ENCODE assay signal across 21 cellular contexts in the genomic region with DNA sequence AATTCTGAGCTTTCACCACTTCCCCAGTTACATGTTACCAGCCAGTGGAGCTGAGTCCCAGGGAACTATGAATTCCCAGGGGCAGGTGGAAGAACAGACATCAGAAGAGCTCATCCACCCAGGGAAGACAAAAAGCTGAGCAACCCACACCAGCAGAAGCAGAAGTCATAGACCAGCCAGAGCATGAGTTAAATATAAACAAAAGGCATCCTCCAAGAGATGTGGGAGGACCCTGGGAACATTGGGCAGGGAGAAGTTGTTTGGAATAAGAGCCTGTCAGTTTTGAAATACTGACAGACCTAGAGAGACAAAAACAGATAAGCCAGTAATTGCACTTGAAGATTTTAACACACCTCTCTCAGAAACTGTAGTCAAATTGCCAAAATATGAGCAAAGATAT.
DNase-seq lines count a peak whose midpoint lies in the region; ATAC-seq, FAIRE-seq and TF ChIP-seq lines count a peak whose summit lies in the region.
"Had no signal": no experiment of that assay in that cellular context is flagged by ENCODE, and none has a peak within 500 bp of the region (broad histone marks: within the 10 kb centered on the region; RNA-seq: fewer than 3 reads in every experiment).

No MANE protein-coding gene starts in this region.

- no peak overlapping the region for H2AFZ ChIP-seq in keratinocyte (ENCODE audit: control insufficient read depth, low read length)

- TF ChIP-seq CTCF in HEK293 (tag by site-specific recombination; IDR thresholded peaks at IDR 0.05) (no peak), keratinocyte (optimal IDR thresholded peaks at IDR 0.05 in 1 of 3, IDR thresholded peaks at IDR 0.05 in 1 of 3, conservative IDR thresholded peaks at IDR 0.05 in 1 of 3; ENCODE audit: extremely low read depth in 1 of 3, insufficient read depth in 2 of 3, low read length in 3 of 3) (no peak)

- no peaks in the 10 kb centered on the region for H3K9me3 ChIP-seq in HEK293 (ENCODE audit: control insufficient read depth, insufficient read depth, low read depth, low read length)
- H3K9me3 ChIP-seq in keratinocyte (ENCODE audit: control insufficient read depth, low read depth, low read length) = no peaks in the 10 kb centered on the region
- H3K9me3 ChIP-seq: BE2C had no signal

- no peaks in the 10 kb centered on the region for H3K79me2 ChIP-seq in keratinocyte (ENCODE audit: control insufficient read depth, insufficient read depth, low read length)

- peak; percentile 53 for FAIRE-seq in keratinocyte (lab: Jason Lieb, UNC)
- FAIRE-seq: A204.1, D721Med, GM12891, GM19239, H1, HepG2 had no signal

- H3K27ac Mint-ChIP-seq in central memory CD8-positive, alpha-beta T cell (ENCODE audit: low read depth) = no peak overlapping the region
- no peak overlapping the region for H3K27ac Mint-ChIP-seq in activated T-helper 17 cell treated with anti-CD3 and anti-CD28 coated beads, Interleukin-2, amount 50 U/mL, for 72 hours
- H3K27ac Mint-ChIP-seq: CD4-positive, alpha-beta T cell; HFFc6 had no signal

- no peaks in the 10 kb centered on the region for H3K9me3 Mint-ChIP-seq in central memory CD8-positive, alpha-beta T cell
- H3K9me3 Mint-ChIP-seq in activated T-helper 17 cell treated with anti-CD3 and anti-CD28 coated beads, Interleukin-2, amount 50 U/mL, for 72 hours = no peaks in the 10 kb centered on the region
- H3K9me3 Mint-ChIP-seq: CD4-positive, alpha-beta T cell; HFFc6 had no signal

- DNase-seq in CD1c-positive myeloid dendritic cell (ENCODE audit: extremely low spot score) (peak; percentile 53), keratinocyte (ENCODE audit: low read depth, low spot score) (no peak), head of caudate nucleus (no peak), H4 (ENCODE audit: low spot score) (no peak)
- DNase-seq in central memory CD8-positive, alpha-beta T cell (ENCODE audit: low spot score in 2 of 2) = no peak
- DNase-seq: ACHN; BE2C; C1 segment of cervical spinal cord; Caco-2; CD4-positive, alpha-beta T cell; HCEC 1CT; HFFc6 had no signal

- no peaks in the 10 kb centered on the region for H3K27me3 ChIP-seq in keratinocyte (ENCODE audit: control insufficient read depth, extremely low read depth, insufficient read depth, low read length)
- H3K27me3 ChIP-seq: BE2C had no signal

- H3K9ac ChIP-seq in keratinocyte (ENCODE audit: control insufficient read depth, extremely low read depth, insufficient read depth, low read length) = no peak overlapping the region

- no peak for ATAC-seq in central memory CD8-positive, alpha-beta T cell (replicated peaks; ENCODE audit: extremely low read depth, poor library complexity, severe bottlenecking)
- ATAC-seq in activated T-helper 17 cell treated with anti-CD3 and anti-CD28 coated beads, Interleukin-2, amount 50 U/mL, for 72 hours (replicated peaks) = no peak
- no peak for ATAC-seq in HG02642 (IDR thresholded peaks at IDR 0.05; ENCODE audit: poor library complexity, unreplicated experiment)
- ATAC-seq: HepG2 had no signal

- peaks cover 25% of the 10 kb centered on the region for H3K27me3 Mint-ChIP-seq in central memory CD8-positive, alpha-beta T cell
- peaks cover 27% of the 10 kb centered on the region for H3K27me3 Mint-ChIP-seq in activated T-helper 17 cell treated with anti-CD3 and anti-CD28 coated beads, Interleukin-2, amount 50 U/mL, for 72 hours

- POLR2A ChIA-PET in HEK293 (lab: Yijun Ruan, JAX) = interaction anchor here (0.7 kb wide), 1 partner anchor 1260 kb away, joined by 3 read pairs; no protein-coding TSS in a partner anchor

- no peaks in the 10 kb centered on the region for H3K36me3 ChIP-seq in HEK293 (ENCODE audit: control insufficient read depth in 2 of 2, insufficient read depth in 1 of 2, low read length in 2 of 2)
- no peaks in the 10 kb centered on the region for H3K36me3 ChIP-seq in keratinocyte (ENCODE audit: control insufficient read depth in 2 of 2, extremely low read depth in 1 of 2, insufficient read depth in 2 of 2, low read length in 2 of 2)
- H3K36me3 ChIP-seq: BE2C had no signal

- no peak overlapping the region for H3K27ac ChIP-seq in HEK293 (ENCODE audit: extremely low read depth, low read depth, low read length)
- H3K27ac ChIP-seq in keratinocyte (ENCODE audit: control insufficient read depth, insufficient read depth, low read length) = no peak overlapping the region

- dilution Hi-C loops in keratinocyte (cut with MboI; ENCODE audit: extremely low pct_ligation_motif_present, low sequenced_read_pairs) = no loop called here

- H3K4me1 ChIP-seq in HEK293 (ENCODE audit: control insufficient read depth, insufficient read depth, low read length) (no peaks in the 10 kb centered on the region), keratinocyte (ENCODE audit: control insufficient read depth, extremely low read depth, insufficient read depth, low read length) (peaks cover 13% of the 10 kb centered on the region)
- H3K4me1 ChIP-seq: Caco-2 had no signal

- intact Hi-C loops in head of caudate nucleus (cut with DNase I) = no loop called here

- no peaks in the 10 kb centered on the region for H3K9me1 ChIP-seq in keratinocyte (ENCODE audit: control insufficient read depth, extremely low read depth, insufficient read depth, low read length)

- peaks cover 9% of the 10 kb centered on the region for H3K36me3 Mint-ChIP-seq in central memory CD8-positive, alpha-beta T cell (ENCODE audit: insufficient read depth)
- H3K36me3 Mint-ChIP-seq in activated T-helper 17 cell treated with anti-CD3 and anti-CD28 coated beads, Interleukin-2, amount 50 U/mL, for 72 hours (ENCODE audit: low read depth) = no peaks in the 10 kb centered on the region

- CTCF ChIA-PET in HEK293 (lab: Yijun Ruan, JAX) = interaction anchor here (0.7 to 6.9 kb wide), 4 partner anchors 11 to 509 kb away, joined by 3 to 62 read pairs (median 30); no protein-coding TSS in a partner anchor

- H3K4me2 ChIP-seq in keratinocyte (ENCODE audit: control insufficient read depth, extremely low read depth, insufficient read depth, low read depth, low read length) = no peak overlapping the region

- H3K4me3 ChIP-seq in HEK293 (ENCODE audit: low read depth, low read length) (no peak overlapping the region), keratinocyte (ENCODE audit: control insufficient read depth in 2 of 3, extremely low read depth in 1 of 3, insufficient read depth in 2 of 3, low read depth in 1 of 3, low read length in 3 of 3) (no peak overlapping the region)

- H3K4me1 Mint-ChIP-seq in central memory CD8-positive, alpha-beta T cell = peaks cover 3% of the 10 kb centered on the region
- peaks cover 1% of the 10 kb centered on the region for H3K4me1 Mint-ChIP-seq in activated T-helper 17 cell treated with anti-CD3 and anti-CD28 coated beads, Interleukin-2, amount 50 U/mL, for 72 hours

- H4K20me1 ChIP-seq in keratinocyte (ENCODE audit: control insufficient read depth, extremely low read depth, insufficient read depth, low read length) = no peaks in the 10 kb centered on the region

- H3K4me3 Mint-ChIP-seq in central memory CD8-positive, alpha-beta T cell = peak overlapping the region; percentile 10
- H3K4me3 Mint-ChIP-seq in activated T-helper 17 cell treated with anti-CD3 and anti-CD28 coated beads, Interleukin-2, amount 50 U/mL, for 72 hours = no peak overlapping the region
- H3K4me3 Mint-ChIP-seq: CD4-positive, alpha-beta T cell; HFFc6 had no signal

TF ChIP-seq in HEK293, 187 proteins besides CTCF, POLR2A, EP300 and RAD21:
- TF ChIP-seq ZNF335 (tag by site-specific recombination; conservative IDR thresholded peaks at IDR 0.05) (peak; percentile 37; the same call in 1 of the 2 replicates), ZFHX2 (tag by site-specific recombination; conservative IDR thresholded peaks at IDR 0.05) (peak; percentile 25; the same call in 1 of the 2 replicates), SP2 (tag by site-specific recombination; IDR thresholded peaks at IDR 0.05) (no peak)
